In genomic region chr3:9349321-9350117, GRCh38 we compare ENCODE assay signal across 12 cellular contexts. TPM values are rescaled to one million over a fixed set of nuclear protein-coding genes. Genes with fewer than 3 reads are reported as not detected.
A peak's percentile ranks its signal among the peaks of the same experiment; 100 is the strongest.
DNase-seq lines count a peak whose midpoint lies in the region; ATAC-seq and TF ChIP-seq lines count a peak whose summit lies in the region.
"Had no signal": no experiment of that assay in that cellular context is flagged by ENCODE, and none has a peak within 500 bp of the region (broad histone marks: within the 10 kb centered on the region; RNA-seq: fewer than 3 reads in every experiment).

No MANE protein-coding gene starts in this region.

- no peaks in the 10 kb centered on the region for H3K36me3 ChIP-seq in upper lobe of right lung

- no peaks in the 10 kb centered on the region for H3K27me3 ChIP-seq in foreskin keratinocyte
- no peaks in the 10 kb centered on the region for H3K27me3 ChIP-seq in upper lobe of right lung
- H3K27me3 ChIP-seq: testis had no signal

- intact Hi-C loops in upper lobe of right lung (cut with DNase I), result no loop called here

- TF ChIP-seq CTCF in VCaP (conservative IDR thresholded peaks at IDR 0.05) (no peak), foreskin keratinocyte (conservative IDR thresholded peaks at IDR 0.05) (no peak), upper lobe of right lung (IDR thresholded peaks at IDR 0.05) (no peak)

- peak; percentile 15 for DNase-seq in NCI-H2196 (lab: John Stamatoyannopoulos, UW; ENCODE audit: unreplicated experiment)
- DNase-seq in NCI-H2196 treated with DMSO at 0.1 percent for 48 hours (lab: John Stamatoyannopoulos, UW; ENCODE audit: unreplicated experiment), result no peak
- peak; percentile 34 to 76 for DNase-seq in foreskin keratinocyte
- DNase-seq in upper lobe of right lung, result no peak
- no peak for DNase-seq in SKM-1 treated with dmso at 0.1 percent for 144 hours (lab: John Stamatoyannopoulos, UW; ENCODE audit: unreplicated experiment)
- no peak for DNase-seq in NCI-H2171 treated with DMSO at 0.1 percent for 48 hours (lab: John Stamatoyannopoulos, UW)
- DNase-seq: effector CD4-positive, alpha-beta T cell; mesendoderm; testis had no signal

- peak; percentile 73 for ATAC-seq in foreskin keratinocyte
- ATAC-seq in upper lobe of right lung, result no peak
- no peak for ATAC-seq in HG03108 (IDR thresholded peaks at IDR 0.05; ENCODE audit: unreplicated experiment)
- ATAC-seq: Right ventricle myocardium inferior had no signal

- no peak overlapping the region for H3K4me3 ChIP-seq in upper lobe of right lung
- H3K4me3 ChIP-seq: testis had no signal

- H3K27ac ChIP-seq in VCaP (peak overlapping the region; percentile 93), foreskin keratinocyte (peak overlapping the region; percentile 68), upper lobe of right lung (peak overlapping the region; percentile 6)
- H3K27ac ChIP-seq: testis had no signal

- H3K4me1 ChIP-seq in foreskin keratinocyte, result peaks cover 30% of the 10 kb centered on the region
- H3K4me1 ChIP-seq in upper lobe of right lung, result peaks cover 3% of the 10 kb centered on the region

- no peaks in the 10 kb centered on the region for H3K9me3 ChIP-seq in upper lobe of right lung
- H3K9me3 ChIP-seq: testis had no signal

RNA-seq across cellular contexts. Expression of gene THUMPD3, which starts 13.3 kb away (rescaled TPM):
- 43.6 and 60.7 TPM in 2 replicates for total RNA-seq in foreskin keratinocyte
- polyA plus RNA-seq in foreskin keratinocyte, result 39.8 and 44.2 TPM in 2 replicates
- 34.8 TPM for total RNA-seq in upper lobe of right lung

RNA-seq across cellular contexts. Expression of gene SETD5, which starts 47.9 kb away (rescaled TPM):
- total RNA-seq in foreskin keratinocyte (71.6 and 77.5 TPM in 2 replicates), upper lobe of right lung (124 TPM)
- polyA plus RNA-seq in foreskin keratinocyte, result 8.9 and 11.5 TPM in 2 replicates

Comparison
In these comparisons a context has a peak if more than half of its experiments do, and no peak if none do; other contexts are left out.
1. DNase-seq: peak in NCI-H2196 (single experiment) and foreskin keratinocyte (2 of 2); none in NCI-H2196 treated with DMSO at 0.1 percent for 48 hours (single experiment), upper lobe of right lung (single experiment), SKM-1 treated with dmso at 0.1 percent for 144 hours (single experiment) and NCI-H2171 treated with DMSO at 0.1 percent for 48 hours (single experiment).
2. H3K27ac ChIP-seq: peak in every context shown above with its lines; median percentile 93 in VCaP; 68 in foreskin keratinocyte; 6 in upper lobe of right lung.